In genomic region chr12:70497508-70497907, GRCh38 we compare ENCODE assay signal across 10 cellular contexts.
"Had no signal": no experiment of that assay in that cellular context is flagged by ENCODE, and none has a peak within 500 bp of the region (broad histone marks: within the 10 kb centered on the region; RNA-seq: fewer than 3 reads in every experiment).

No MANE protein-coding gene starts in this region.

- H3K9ac ChIP-seq: GM23248 had no signal

- H3K4me1 ChIP-seq: HAP-1 had no signal

- ATAC-seq: HCT116 had no signal

- H3K4me1 Mint-ChIP-seq: H9 had no signal

- H3K36me3 ChIP-seq: HAP-1 had no signal

- H3K4me3 Mint-ChIP-seq: H9, HFFc6 had no signal

- H3K27ac ChIP-seq: GM23248 had no signal

- H3K4me3 ChIP-seq: GM23248, HAP-1 had no signal

- FAIRE-seq: H1, H54 had no signal

- H2AFZ ChIP-seq: GM23248 had no signal

- H3K9me3 Mint-ChIP-seq: HFFc6 had no signal

- H3K27ac Mint-ChIP-seq: H9, HFFc6 had no signal

- DNase-seq: GM23248, GOT3, H7, H9, HCEC 1CT, HFFc6 had no signal
